In the genomic region with DNA sequence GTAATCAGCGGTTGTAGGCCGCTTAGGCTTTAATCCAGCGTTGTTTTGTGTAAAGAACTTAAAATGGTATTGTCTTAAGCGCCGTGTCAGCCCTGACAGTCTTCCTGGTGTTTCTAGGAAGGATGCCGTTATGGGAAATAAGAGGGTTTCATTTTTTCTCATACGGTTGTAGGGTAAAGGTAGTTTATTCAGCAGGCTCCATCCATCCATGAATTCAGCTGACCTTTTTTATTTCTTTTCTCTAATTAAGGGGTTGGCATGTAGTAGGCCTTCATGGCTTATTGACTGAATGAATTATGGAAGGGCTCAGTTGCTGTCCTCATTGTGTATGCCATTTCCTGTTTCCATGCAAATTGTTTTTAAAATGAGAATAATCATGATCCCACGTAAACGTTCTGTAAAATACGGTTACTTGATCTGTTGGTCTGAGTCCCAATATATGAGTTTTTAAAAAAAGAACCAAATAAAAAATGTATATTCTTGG, we compare ENCODE assay signal across 8 cellular contexts. TPM values are rescaled to one million over a fixed set of nuclear protein-coding genes. Genes with fewer than 3 reads are reported as not detected.
DNase-seq lines count a peak whose midpoint lies in the region; ATAC-seq and TF ChIP-seq lines count a peak whose summit lies in the region.

No MANE protein-coding gene starts in this region.

- H3K4me1 ChIP-seq in CD8-positive, alpha-beta T cell (ENCODE audit: insufficient read depth, low read length) = peaks cover 24% of the 10 kb centered on the region
- H3K4me1 ChIP-seq in iPS-18a (ENCODE audit: control insufficient read depth, low read depth, low read length) = peaks cover 6% of the 10 kb centered on the region

- H3K9me3 ChIP-seq in CD8-positive, alpha-beta T cell (ENCODE audit: low read length) = no peaks in the 10 kb centered on the region
- no peaks in the 10 kb centered on the region for H3K9me3 ChIP-seq in iPS-18a (ENCODE audit: control insufficient read depth, low read depth, low read length)

- no peak for ATAC-seq in CD8-positive, alpha-beta T cell
- ATAC-seq in stimulated activated memory B cell treated with anti-CD40 and anti-IgM and Interleukin-4, amounts not matched to agents 10 μg/mL and 1 μg/mL and 100 μg/mL, for 72 hours = no peak
- ATAC-seq in omental fat pad (ENCODE audit: low FRiP score) = no peak

- no peaks in the 10 kb centered on the region for H3K27me3 Mint-ChIP-seq in CD8-positive, alpha-beta T cell (ENCODE audit: low read depth)
- H3K27me3 Mint-ChIP-seq in activated T-helper 1 cell treated with anti-CD3 and anti-CD28 coated beads, Interleukin-12 subunit alpha, Interleukin-12 subunit beta, Interleukin-2, Interleukin-4 antibody, amounts not matched to agents 30 ng/mL and 10 ng/mL and 1 ng/mL, durations not matched to agents 14 hours and 24 hours and 36 hours (ENCODE audit: insufficient read depth) = peaks cover 2% of the 10 kb centered on the region
- no peaks in the 10 kb centered on the region for H3K27me3 Mint-ChIP-seq in stimulated activated memory B cell treated with anti-CD40 and anti-IgM and Interleukin-4, amounts not matched to agents 10 μg/mL and 1 μg/mL and 100 μg/mL, for 72 hours

- H3K36me3 ChIP-seq in CD8-positive, alpha-beta T cell (ENCODE audit: insufficient read depth, low read length) = peaks cover 22% of the 10 kb centered on the region
- peaks cover 36% of the 10 kb centered on the region for H3K36me3 ChIP-seq in iPS-18a (ENCODE audit: control insufficient read depth, low read depth, low read length)

- TF ChIP-seq CTCF in CD8-positive, alpha-beta T cell (IDR thresholded peaks at IDR 0.05) = no peak
- TF ChIP-seq CTCF in HFF-Myc (IDR thresholded peaks at IDR 0.05; ENCODE audit: low read depth, low read length, missing control alignments) = no peak
- TF ChIP-seq CTCF in omental fat pad (IDR thresholded peaks at IDR 0.05) = no peak

- CTCF ChIA-PET in CD8-positive, alpha-beta T cell (lab: Charles Lee) = no interaction called here

- peak overlapping the region; percentile 98 for H3K27ac ChIP-seq in CD8-positive, alpha-beta T cell (ENCODE audit: low read depth, low read length)
- peak overlapping the region; percentile 97 for H3K27ac ChIP-seq in iPS-18a (ENCODE audit: low read length)

- H3K27ac Mint-ChIP-seq in CD8-positive, alpha-beta T cell = peak overlapping the region; percentile 100
- H3K27ac Mint-ChIP-seq in activated T-helper 1 cell treated with anti-CD3 and anti-CD28 coated beads, Interleukin-12 subunit alpha, Interleukin-12 subunit beta, Interleukin-2, Interleukin-4 antibody, amounts not matched to agents 30 ng/mL and 10 ng/mL and 1 ng/mL, durations not matched to agents 14 hours and 24 hours and 36 hours = peak overlapping the region; percentile 100
- peak overlapping the region; percentile 100 for H3K27ac Mint-ChIP-seq in stimulated activated memory B cell treated with anti-CD40 and anti-IgM and Interleukin-4, amounts not matched to agents 10 μg/mL and 1 μg/mL and 100 μg/mL, for 72 hours

- H3K4me1 Mint-ChIP-seq in CD8-positive, alpha-beta T cell (ENCODE audit: low read depth) = peaks cover 31% of the 10 kb centered on the region
- peaks cover 30% of the 10 kb centered on the region for H3K4me1 Mint-ChIP-seq in activated T-helper 1 cell treated with anti-CD3 and anti-CD28 coated beads, Interleukin-12 subunit alpha, Interleukin-12 subunit beta, Interleukin-2, Interleukin-4 antibody, amounts not matched to agents 30 ng/mL and 10 ng/mL and 1 ng/mL, durations not matched to agents 14 hours and 24 hours and 36 hours (ENCODE audit: low read depth)
- H3K4me1 Mint-ChIP-seq in stimulated activated memory B cell treated with anti-CD40 and anti-IgM and Interleukin-4, amounts not matched to agents 10 μg/mL and 1 μg/mL and 100 μg/mL, for 72 hours = peaks cover 16% of the 10 kb centered on the region

- intact Hi-C loops in CD8-positive, alpha-beta T cell (cut with DNase I, micrococcal nuclease) = loop anchor here (1.0 to 10.0 kb wide), 13 partner anchors 51 to 1369 kb away; a partner anchor contains a TSS
- intact Hi-C loops in activated T-helper 1 cell treated with anti-CD3 and anti-CD28 coated beads, Interleukin-12 subunit alpha, Interleukin-12 subunit beta, Interleukin-2, Interleukin-4 antibody, amounts not matched to agents 30 ng/mL and 10 ng/mL and 1 ng/mL, durations not matched to agents 14 hours and 24 hours and 36 hours (cut with micrococcal nuclease) = loop anchor here (1.0 to 5.0 kb wide), 10 partner anchors 27 to 1369 kb away; a partner anchor contains a TSS

- peak overlapping the region; percentile 95 for H3K4me3 ChIP-seq in CD8-positive, alpha-beta T cell (ENCODE audit: low read depth, low read length)
- H3K4me3 ChIP-seq in HFF-Myc (replicated peaks; ENCODE audit: low read depth, low read length) (peak overlapping the region; percentile 99), iPS-18a (ENCODE audit: low read length) (peak overlapping the region; percentile 97)

- no peaks in the 10 kb centered on the region for H3K27me3 ChIP-seq in CD8-positive, alpha-beta T cell (ENCODE audit: insufficient read depth, low read length)
- H3K27me3 ChIP-seq in iPS-18a (ENCODE audit: control insufficient read depth, insufficient read depth, low read length) = no peaks in the 10 kb centered on the region

- H3K36me3 Mint-ChIP-seq in CD8-positive, alpha-beta T cell = peaks cover 38% of the 10 kb centered on the region
- peaks cover 24% of the 10 kb centered on the region for H3K36me3 Mint-ChIP-seq in activated T-helper 1 cell treated with anti-CD3 and anti-CD28 coated beads, Interleukin-12 subunit alpha, Interleukin-12 subunit beta, Interleukin-2, Interleukin-4 antibody, amounts not matched to agents 30 ng/mL and 10 ng/mL and 1 ng/mL, durations not matched to agents 14 hours and 24 hours and 36 hours (ENCODE audit: low read depth)
- peaks cover 18% of the 10 kb centered on the region for H3K36me3 Mint-ChIP-seq in stimulated activated memory B cell treated with anti-CD40 and anti-IgM and Interleukin-4, amounts not matched to agents 10 μg/mL and 1 μg/mL and 100 μg/mL, for 72 hours

- H3K9ac ChIP-seq in iPS-18a (ENCODE audit: low read length) = peak overlapping the region; percentile 99

- POLR2A ChIA-PET in CD8-positive, alpha-beta T cell (lab: Charles Lee) = interaction anchor here (1.1 to 3.0 kb wide), 3 partner anchors 13 to 252 kb away, joined by 3 to 13 read pairs (median 5); a partner anchor contains a TSS

- no peaks in the 10 kb centered on the region for H3K9me3 Mint-ChIP-seq in CD8-positive, alpha-beta T cell
- no peaks in the 10 kb centered on the region for H3K9me3 Mint-ChIP-seq in activated T-helper 1 cell treated with anti-CD3 and anti-CD28 coated beads, Interleukin-12 subunit alpha, Interleukin-12 subunit beta, Interleukin-2, Interleukin-4 antibody, amounts not matched to agents 30 ng/mL and 10 ng/mL and 1 ng/mL, durations not matched to agents 14 hours and 24 hours and 36 hours
- H3K9me3 Mint-ChIP-seq in stimulated activated memory B cell treated with anti-CD40 and anti-IgM and Interleukin-4, amounts not matched to agents 10 μg/mL and 1 μg/mL and 100 μg/mL, for 72 hours = no peaks in the 10 kb centered on the region

- no peak for DNase-seq in CD8-positive, alpha-beta T cell
- no peak for DNase-seq in HFF-Myc (ENCODE audit: extremely low read depth, low read depth)
- DNase-seq in activated T-helper 1 cell treated with anti-CD3 and anti-CD28 coated beads, Interleukin-12 subunit alpha, Interleukin-12 subunit beta, Interleukin-2, Interleukin-4 antibody, amounts not matched to agents 30 ng/mL and 10 ng/mL and 1 ng/mL, durations not matched to agents 14 hours and 24 hours and 36 hours (ENCODE audit: low spot score) = no peak
- DNase-seq in UCSD-AML1 (lab: John Stamatoyannopoulos, UW; ENCODE audit: unreplicated experiment) = no peak
- no peak for DNase-seq in omental fat pad (ENCODE audit: low spot score)
- DNase-seq in retina = no peak

- H3K4me3 Mint-ChIP-seq in CD8-positive, alpha-beta T cell = peak overlapping the region; percentile 99
- H3K4me3 Mint-ChIP-seq in activated T-helper 1 cell treated with anti-CD3 and anti-CD28 coated beads, Interleukin-12 subunit alpha, Interleukin-12 subunit beta, Interleukin-2, Interleukin-4 antibody, amounts not matched to agents 30 ng/mL and 10 ng/mL and 1 ng/mL, durations not matched to agents 14 hours and 24 hours and 36 hours = peak overlapping the region; percentile 99
- H3K4me3 Mint-ChIP-seq in stimulated activated memory B cell treated with anti-CD40 and anti-IgM and Interleukin-4, amounts not matched to agents 10 μg/mL and 1 μg/mL and 100 μg/mL, for 72 hours = peak overlapping the region; percentile 98

RNA-seq across cellular contexts. Expression of a gene that starts 0.7 kb away (rescaled TPM):
- 10 to 100 TPM; 80.0 to 83.7 TPM for total RNA-seq in CD8-positive, alpha-beta T cell
- 120 and 122 TPM in 2 replicates for total RNA-seq in activated T-helper 1 cell treated with anti-CD3 and anti-CD28 coated beads, Interleukin-12 subunit alpha, Interleukin-12 subunit beta, Interleukin-2, Interleukin-4 antibody, amounts not matched to agents 30 ng/mL and 10 ng/mL and 1 ng/mL, durations not matched to agents 14 hours and 24 hours and 36 hours
- 100 to 1,000 TPM in 1 of 4 donors, 10 to 100 TPM in 3; 67.9 to 111 (median 88.8) TPM for total RNA-seq in omental fat pad

RNA-seq across cellular contexts. Expression of a gene that starts 51.5 kb away (rescaled TPM):
- 10 to 100 TPM; 62.9 to 66.7 TPM for total RNA-seq in CD8-positive, alpha-beta T cell
- total RNA-seq in activated T-helper 1 cell treated with anti-CD3 and anti-CD28 coated beads, Interleukin-12 subunit alpha, Interleukin-12 subunit beta, Interleukin-2, Interleukin-4 antibody, amounts not matched to agents 30 ng/mL and 10 ng/mL and 1 ng/mL, durations not matched to agents 14 hours and 24 hours and 36 hours = 70.3 and 80.0 TPM in 2 replicates
- 100 to 1,000 TPM in 1 of 4 donors, 10 to 100 TPM in 3; 45.2 to 143 (median 48.7) TPM for total RNA-seq in omental fat pad
